1 cellular context compared by ENCODE assay signal in genomic region chr15:69275104-69275670, GRCh38.
TF ChIP-seq lines count a peak whose summit lies in the region.

No MANE protein-coding gene starts in this region.

TF ChIP-seq in HEK293, 187 proteins besides CTCF, POLR2A, EP300 and RAD21 (continued from another document):
- TF ChIP-seq, protein P1, sequence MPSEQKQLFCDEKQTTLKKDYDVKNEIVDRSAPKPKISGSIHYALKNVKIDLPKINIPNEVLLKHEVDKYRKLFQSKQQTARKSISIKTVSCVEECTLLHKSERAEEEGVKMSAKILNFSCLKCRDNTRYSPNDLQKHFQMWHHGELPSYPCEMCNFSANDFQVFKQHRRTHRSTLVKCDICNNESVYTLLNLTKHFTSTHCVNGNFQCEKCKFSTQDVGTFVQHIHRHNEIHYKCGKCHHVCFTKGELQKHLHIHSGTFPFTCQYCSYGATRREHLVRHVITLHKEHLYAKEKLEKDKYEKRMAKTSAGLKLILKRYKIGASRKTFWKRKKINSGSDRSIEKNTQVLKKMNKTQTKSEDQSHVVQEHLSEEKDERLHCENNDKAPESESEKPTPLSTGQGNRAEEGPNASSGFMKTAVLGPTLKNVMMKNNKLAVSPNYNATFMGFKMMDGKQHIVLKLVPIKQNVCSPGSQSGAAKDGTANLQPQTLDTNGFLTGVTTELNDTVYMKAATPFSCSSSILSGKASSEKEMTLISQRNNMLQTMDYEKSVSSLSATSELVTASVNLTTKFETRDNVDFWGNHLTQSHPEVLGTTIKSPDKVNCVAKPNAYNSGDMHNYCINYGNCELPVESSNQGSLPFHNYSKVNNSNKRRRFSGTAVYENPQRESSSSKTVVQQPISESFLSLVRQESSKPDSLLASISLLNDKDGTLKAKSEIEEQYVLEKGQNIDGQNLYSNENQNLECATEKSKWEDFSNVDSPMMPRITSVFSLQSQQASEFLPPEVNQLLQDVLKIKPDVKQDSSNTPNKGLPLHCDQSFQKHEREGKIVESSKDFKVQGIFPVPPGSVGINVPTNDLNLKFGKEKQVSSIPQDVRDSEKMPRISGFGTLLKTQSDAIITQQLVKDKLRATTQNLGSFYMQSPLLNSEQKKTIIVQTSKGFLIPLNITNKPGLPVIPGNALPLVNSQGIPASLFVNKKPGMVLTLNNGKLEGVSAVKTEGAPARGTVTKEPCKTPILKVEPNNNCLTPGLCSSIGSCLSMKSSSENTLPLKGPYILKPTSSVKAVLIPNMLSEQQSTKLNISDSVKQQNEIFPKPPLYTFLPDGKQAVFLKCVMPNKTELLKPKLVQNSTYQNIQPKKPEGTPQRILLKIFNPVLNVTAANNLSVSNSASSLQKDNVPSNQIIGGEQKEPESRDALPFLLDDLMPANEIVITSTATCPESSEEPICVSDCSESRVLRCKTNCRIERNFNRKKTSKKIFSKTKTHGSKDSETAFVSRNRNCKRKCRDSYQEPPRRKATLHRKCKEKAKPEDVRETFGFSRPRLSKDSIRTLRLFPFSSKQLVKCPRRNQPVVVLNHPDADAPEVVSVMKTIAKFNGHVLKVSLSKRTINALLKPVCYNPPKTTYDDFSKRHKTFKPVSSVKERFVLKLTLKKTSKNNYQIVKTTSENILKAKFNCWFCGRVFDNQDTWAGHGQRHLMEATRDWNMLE (tag by site-specific recombination; conservative IDR thresholded peaks at IDR 0.05; ENCODE audit: low read depth) = no peak
- TF ChIP-seq ZNF394 (tag by site-specific recombination; IDR thresholded peaks at IDR 0.05; ENCODE audit: borderline replicate concordance) (no peak), FEZF1 (tag by site-specific recombination; IDR thresholded peaks at IDR 0.05) (peak; percentile 99), ZNF366 (tag by site-specific recombination; conservative IDR thresholded peaks at IDR 0.05) (no peak), ZNF768 (tag by site-specific recombination; IDR thresholded peaks at IDR 0.05) (no peak), ZNF324 (tag by site-specific recombination; IDR thresholded peaks at IDR 0.05) (no peak), ZNF174 (tag by site-specific recombination; IDR thresholded peaks at IDR 0.05) (no peak), KLF17 (tag by site-specific recombination; IDR thresholded peaks at IDR 0.05) (no peak)
- TF ChIP-seq, protein P2, sequence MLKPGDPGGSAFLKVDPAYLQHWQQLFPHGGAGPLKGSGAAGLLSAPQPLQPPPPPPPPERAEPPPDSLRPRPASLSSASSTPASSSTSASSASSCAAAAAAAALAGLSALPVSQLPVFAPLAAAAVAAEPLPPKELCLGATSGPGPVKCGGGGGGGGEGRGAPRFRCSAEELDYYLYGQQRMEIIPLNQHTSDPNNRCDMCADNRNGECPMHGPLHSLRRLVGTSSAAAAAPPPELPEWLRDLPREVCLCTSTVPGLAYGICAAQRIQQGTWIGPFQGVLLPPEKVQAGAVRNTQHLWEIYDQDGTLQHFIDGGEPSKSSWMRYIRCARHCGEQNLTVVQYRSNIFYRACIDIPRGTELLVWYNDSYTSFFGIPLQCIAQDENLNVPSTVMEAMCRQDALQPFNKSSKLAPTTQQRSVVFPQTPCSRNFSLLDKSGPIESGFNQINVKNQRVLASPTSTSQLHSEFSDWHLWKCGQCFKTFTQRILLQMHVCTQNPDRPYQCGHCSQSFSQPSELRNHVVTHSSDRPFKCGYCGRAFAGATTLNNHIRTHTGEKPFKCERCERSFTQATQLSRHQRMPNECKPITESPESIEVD (tag by site-specific recombination; IDR thresholded peaks at IDR 0.05) = no peak
